ENCODE assay signal across 1 cellular context in genomic region chr3:143805476-143805875, GRCh38. TPM values are rescaled to one million over a fixed set of nuclear protein-coding genes. Genes with fewer than 3 reads are reported as not detected.
"Had no signal": no experiment of that assay in that cellular context is flagged by ENCODE, and none has a peak within 500 bp of the region (broad histone marks: within the 10 kb centered on the region; RNA-seq: fewer than 3 reads in every experiment).

No MANE protein-coding gene starts in this region.

RNA-seq across cellular contexts. Expression of gene SLC9A9, which starts 42.8 kb away (rescaled TPM):
- total RNA-seq: HT-29 had no signal
